ENCODE assay signal across 24 cellular contexts in genomic region chr6:81511423-81511822, GRCh38.
"Had no signal": no experiment of that assay in that cellular context is flagged by ENCODE, and none has a peak within 500 bp of the region (broad histone marks: within the 10 kb centered on the region; RNA-seq: fewer than 3 reads in every experiment).

No MANE protein-coding gene starts in this region.

- H3K4me1 Mint-ChIP-seq: activated B cell treated with CpG ODN at 0.5 μM for 24 hours; activated CD4-positive, alpha-beta memory T cell treated with anti-CD3 and anti-CD28 coated beads, Interleukin-2, amount 10 ng/mL, durations not matched to agents 7 days and 5 days; activated naive CD8-positive, alpha-beta T cell treated with anti-CD3 and anti-CD28 coated beads for 36 hours; activated T-helper 17 cell treated with anti-CD3 and anti-CD28 coated beads, Interleukin-2, amount 50 U/mL, for 72 hours; naive B cell had no signal

- ATAC-seq: activated T-helper 17 cell treated with anti-CD3 and anti-CD28 coated beads, Interleukin-2, amount 50 U/mL, for 72 hours; gastrocnemius medialis had no signal

- H3K27me3 Mint-ChIP-seq: activated B cell treated with CpG ODN at 0.5 μM for 24 hours; activated CD4-positive, alpha-beta memory T cell treated with anti-CD3 and anti-CD28 coated beads, Interleukin-2, amount 10 ng/mL, durations not matched to agents 7 days and 5 days; activated naive CD8-positive, alpha-beta T cell treated with anti-CD3 and anti-CD28 coated beads for 36 hours; activated T-helper 17 cell treated with anti-CD3 and anti-CD28 coated beads, Interleukin-2, amount 50 U/mL, for 72 hours; dendritic cell treated with granulocyte-macrophage colony-stimulating factor and Interleukin-4, amounts not matched to agents 40 ng/mL and 50 ng/mL, for 4 days; naive B cell had no signal

- DNase-seq: activated B cell treated with CpG ODN at 0.5 μM for 24 hours; activated CD4-positive, alpha-beta memory T cell treated with anti-CD3 and anti-CD28 coated beads, Interleukin-2, amount 10 ng/mL, durations not matched to agents 7 days and 5 days; activated CD4-positive, alpha-beta T cell treated with anti-CD3 and anti-CD28 coated beads for 4 hours; activated naive CD4-positive, alpha-beta T cell; activated naive CD8-positive, alpha-beta T cell treated with anti-CD3 and anti-CD28 coated beads for 36 hours; activated T-cell treated with anti-CD3 and anti-CD28 coated beads, Interleukin-2, amount 50 U/mL, for 1 hour; amygdala; effector CD8-positive, alpha-beta T cell; esophagus squamous epithelium; gastrocnemius medialis; head of caudate nucleus; left ventricle myocardium inferior; naive B cell; sigmoid colon; stimulated activated CD4-positive, alpha-beta T cell treated with anti-CD3 and anti-CD28 coated beads, Interleukin-12 subunit alpha, Interleukin-12 subunit beta, amount 100 ng/mL, for 4 hours; stimulated activated CD4-positive, alpha-beta T cell treated with anti-CD3 and anti-CD28 coated beads, Interleukin-1b, Interleukin-23, amount 100 ng/mL, for 48 hours; stimulated activated CD8-positive, alpha-beta memory T cell treated with anti-CD3 and anti-CD28 coated beads, Interleukin-4, amount 100 ng/mL, for 48 hours; stimulated activated naive CD4-positive, alpha-beta T cell; T-helper 1 cell; T-helper 9 cell; thyroid gland had no signal

- H3K9me3 Mint-ChIP-seq: activated T-helper 17 cell treated with anti-CD3 and anti-CD28 coated beads, Interleukin-2, amount 50 U/mL, for 72 hours; dendritic cell treated with granulocyte-macrophage colony-stimulating factor and Interleukin-4, amounts not matched to agents 40 ng/mL and 50 ng/mL, for 4 days had no signal

- H3K36me3 Mint-ChIP-seq: activated naive CD8-positive, alpha-beta T cell treated with anti-CD3 and anti-CD28 coated beads for 36 hours; naive B cell had no signal

- H3K4me1 ChIP-seq: breast epithelium, esophagus squamous epithelium, gastrocnemius medialis, thyroid gland had no signal

- H3K27ac ChIP-seq: breast epithelium, esophagus squamous epithelium, gastrocnemius medialis, left ventricle myocardium inferior, sigmoid colon, thyroid gland had no signal

- H3K4me3 ChIP-seq: breast epithelium, esophagus squamous epithelium, gastrocnemius medialis, left ventricle myocardium inferior, sigmoid colon, thyroid gland had no signal

- H3K9me3 ChIP-seq: breast epithelium, esophagus squamous epithelium, gastrocnemius medialis, sigmoid colon, thyroid gland had no signal

- H3K4me3 Mint-ChIP-seq: activated B cell treated with CpG ODN at 0.5 μM for 24 hours; activated CD4-positive, alpha-beta memory T cell treated with anti-CD3 and anti-CD28 coated beads, Interleukin-2, amount 10 ng/mL, durations not matched to agents 7 days and 5 days; activated naive CD8-positive, alpha-beta T cell treated with anti-CD3 and anti-CD28 coated beads for 36 hours; activated T-helper 17 cell treated with anti-CD3 and anti-CD28 coated beads, Interleukin-2, amount 50 U/mL, for 72 hours; dendritic cell treated with granulocyte-macrophage colony-stimulating factor and Interleukin-4, amounts not matched to agents 40 ng/mL and 50 ng/mL, for 4 days; naive B cell had no signal

- H3K27ac Mint-ChIP-seq: activated B cell treated with CpG ODN at 0.5 μM for 24 hours; activated CD4-positive, alpha-beta memory T cell treated with anti-CD3 and anti-CD28 coated beads, Interleukin-2, amount 10 ng/mL, durations not matched to agents 7 days and 5 days; activated naive CD8-positive, alpha-beta T cell treated with anti-CD3 and anti-CD28 coated beads for 36 hours; activated T-helper 17 cell treated with anti-CD3 and anti-CD28 coated beads, Interleukin-2, amount 50 U/mL, for 72 hours; dendritic cell treated with granulocyte-macrophage colony-stimulating factor and Interleukin-4, amounts not matched to agents 40 ng/mL and 50 ng/mL, for 4 days; naive B cell had no signal

- H3K27me3 ChIP-seq: breast epithelium, esophagus squamous epithelium, gastrocnemius medialis, sigmoid colon, thyroid gland had no signal

- H3K36me3 ChIP-seq: breast epithelium, esophagus squamous epithelium, gastrocnemius medialis, left ventricle myocardium inferior, sigmoid colon, thyroid gland had no signal
